ENCODE assay signal across 20 cellular contexts in genomic region chr3:50913279-50913678, GRCh38.
DNase-seq lines count a peak whose midpoint lies in the region; ATAC-seq and TF ChIP-seq lines count a peak whose summit lies in the region.
"Had no signal": no experiment of that assay in that cellular context is flagged by ENCODE, and none has a peak within 500 bp of the region (broad histone marks: within the 10 kb centered on the region; RNA-seq: fewer than 3 reads in every experiment).

No MANE protein-coding gene starts in this region.

- BruUV-seq in PC-3 (replicated peaks; lab: Mats Ljungman, UMichigan) = no TSS peak

- H3K4me3 ChIP-seq in PC-3 (ENCODE audit: low read length) (no peak overlapping the region), WERI-Rb-1 (ENCODE audit: low read depth, low read length) (no peak overlapping the region)
- H3K4me3 ChIP-seq: tibial nerve had no signal

- no peaks in the 10 kb centered on the region for H4K20me1 ChIP-seq in PC-3 (ENCODE audit: low read length)

- POLR2A ChIA-PET in PC-3 (lab: Charles Lee; ENCODE audit: unreplicated experiment) = no interaction called here

- CTCF ChIA-PET in PC-3 (lab: Charles Lee) = no interaction called here

- no peaks in the 10 kb centered on the region for H3F3A ChIP-seq in PC-3 (ENCODE audit: low read length, unreplicated experiment)

- H3K4me1 ChIP-seq in PC-3 (ENCODE audit: insufficient read depth, low read length) = no peaks in the 10 kb centered on the region
- H3K4me1 ChIP-seq: tibial nerve had no signal

- H3K27ac ChIP-seq in PC-3 (ENCODE audit: low read length) = no peak overlapping the region
- H3K27ac ChIP-seq in WERI-Rb-1 = no peak overlapping the region
- H3K27ac ChIP-seq: tibial nerve had no signal

- intact Hi-C loops in PC-3 (cut with micrococcal nuclease) = no loop called here

- no peak overlapping the region for H2AFZ ChIP-seq in PC-3 (ENCODE audit: low read length)

- H3K27me3 ChIP-seq in PC-3 (ENCODE audit: low read length) = peaks cover 16% of the 10 kb centered on the region; the same call in 1 of the 2 replicates
- no peaks in the 10 kb centered on the region for H3K27me3 ChIP-seq in WERI-Rb-1 (ENCODE audit: insufficient read depth, low read depth, severe bottlenecking)
- H3K27me3 ChIP-seq: tibial nerve had no signal

- no peaks in the 10 kb centered on the region for H3K9me2 ChIP-seq in PC-3 (replicated peaks; ENCODE audit: low read length)

- no peak for ATAC-seq in PC-3
- ATAC-seq in GM18498 (IDR thresholded peaks at IDR 0.05; ENCODE audit: unreplicated experiment) = no peak
- ATAC-seq: CD8-positive, alpha-beta T cell had no signal

- TF ChIP-seq CTCF in PC-3 (conservative IDR thresholded peaks at IDR 0.05; ENCODE audit: low read depth, low read length) (no peak), WERI-Rb-1 (IDR thresholded peaks at IDR 0.05; ENCODE audit: low read depth, low read length) (no peak)

- peak; percentile 69 for DNase-seq in DMS79 (lab: John Stamatoyannopoulos, UW)
- peak; percentile 17 for DNase-seq in HT1080 (ENCODE audit: low read depth)
- DNase-seq in PC-3 = peak; percentile 42
- DNase-seq in left kidney (ENCODE audit: low read depth, low spot score) = peak; percentile 41
- DNase-seq in AG20443 (ENCODE audit: low spot score) = no peak
- DNase-seq in stimulated activated CD4-positive, alpha-beta T cell treated with anti-CD3 and anti-CD28 coated beads, Interleukin-15, amount 100 ng/mL, for 24 hours = no peak
- DNase-seq in WERI-Rb-1 = no peak
- DNase-seq: activated naive CD4-positive, alpha-beta T cell treated with anti-CD3 and anti-CD28 coated beads, Interleukin-2, amount 10 ng/mL, durations not matched to agents 7 days and 5 days; activated T-cell treated with anti-CD3 and anti-CD28 coated beads, Interleukin-2, amount 50 U/mL, for 48 hours; aorta; CD8-positive, alpha-beta T cell; glutamatergic neuron; HCEC 1CT; left cardiac atrium; NCI-H1694; NCI-H446; stimulated activated CD4-positive, alpha-beta T cell treated with anti-CD3 and anti-CD28 coated beads, Interleukin-2, amount 100 ng/mL, for 24 hours; stimulated activated naive CD4-positive, alpha-beta T cell had no signal

- H3K4me2 ChIP-seq in PC-3 (ENCODE audit: low read length) = no peak overlapping the region

- H3K9ac ChIP-seq in PC-3 (ENCODE audit: low read length) = no peak overlapping the region

- H3K9me3 ChIP-seq in PC-3 (ENCODE audit: low read length) (no peaks in the 10 kb centered on the region), WERI-Rb-1 (ENCODE audit: severe bottlenecking) (no peaks in the 10 kb centered on the region)

- H3K79me2 ChIP-seq in PC-3 (ENCODE audit: low read length) = no peaks in the 10 kb centered on the region

- H3K36me3 ChIP-seq in PC-3 (ENCODE audit: low read depth, low read length) = no peaks in the 10 kb centered on the region
- H3K36me3 ChIP-seq in WERI-Rb-1 = no peaks in the 10 kb centered on the region
- H3K36me3 ChIP-seq: tibial nerve had no signal

Comparison
In these comparisons a context has a peak if more than half of its experiments do, and no peak if none do; other contexts are left out.
1. DNase-seq: peak in DMS79 (single experiment), HT1080 (single experiment), PC-3 (single experiment) and left kidney (single experiment); none in AG20443 (single experiment), stimulated activated CD4-positive, alpha-beta T cell treated with anti-CD3 and anti-CD28 coated beads, Interleukin-15, amount 100 ng/mL, for 24 hours (single experiment) and WERI-Rb-1 (single experiment).